In genomic region chr2:3558205-3559014, GRCh38 we compare ENCODE assay signal across 8 cellular contexts. TPM values are rescaled to one million over a fixed set of nuclear protein-coding genes. Genes with fewer than 3 reads are reported as not detected.
A peak's percentile ranks its signal among the peaks of the same experiment; 100 is the strongest.
DNase-seq lines count a peak whose midpoint lies in the region; ATAC-seq and TF ChIP-seq lines count a peak whose summit lies in the region.

A gene with protein sequence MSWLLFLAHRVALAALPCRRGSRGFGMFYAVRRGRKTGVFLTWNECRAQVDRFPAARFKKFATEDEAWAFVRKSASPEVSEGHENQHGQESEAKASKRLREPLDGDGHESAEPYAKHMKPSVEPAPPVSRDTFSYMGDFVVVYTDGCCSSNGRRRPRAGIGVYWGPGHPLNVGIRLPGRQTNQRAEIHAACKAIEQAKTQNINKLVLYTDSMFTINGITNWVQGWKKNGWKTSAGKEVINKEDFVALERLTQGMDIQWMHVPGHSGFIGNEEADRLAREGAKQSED (minus strand): TSS chr2:3558333. CDS start chr2:3558260, 73 bp downstream.

- H3K4me3 ChIP-seq in DND-41 (ENCODE audit: low read depth in 1 of 2, low read length in 2 of 2) (peak within 1 kb of the TSS; percentile 64 to 77), GM23248 (peak within 1 kb of the TSS; percentile 80), esophagus squamous epithelium (peak within 1 kb of the TSS; percentile 79 to 89 (median 83))

- no peaks in the 10 kb centered on the region for H3K9me3 Mint-ChIP-seq in activated T-helper 1 cell treated with anti-CD3 and anti-CD28 coated beads, Interleukin-12 subunit alpha, Interleukin-12 subunit beta, Interleukin-2, Interleukin-4 antibody, amounts not matched to agents 30 ng/mL and 10 ng/mL and 1 ng/mL, durations not matched to agents 14 hours and 24 hours and 36 hours

- H4K20me1 ChIP-seq in DND-41 (ENCODE audit: insufficient read depth, low read length) (peaks cover 10% of the 10 kb centered on the region; the same call in 1 of the 2 replicates), GM23248 (ENCODE audit: insufficient read depth) (no peaks in the 10 kb centered on the region)

- H3K4me3 Mint-ChIP-seq in activated T-helper 1 cell treated with anti-CD3 and anti-CD28 coated beads, Interleukin-12 subunit alpha, Interleukin-12 subunit beta, Interleukin-2, Interleukin-4 antibody, amounts not matched to agents 30 ng/mL and 10 ng/mL and 1 ng/mL, durations not matched to agents 14 hours and 24 hours and 36 hours, result peak within 1 kb of the TSS; percentile 93

- no peak for TF ChIP-seq CTCF in DND-41 (IDR thresholded peaks at IDR 0.05; ENCODE audit: borderline replicate concordance, extremely low read depth, low read length, poor library complexity, severe bottlenecking)
- TF ChIP-seq CTCF in esophagus squamous epithelium (IDR thresholded peaks at IDR 0.05), result peak in 1 of 6 experiments; percentile 23

- no peaks in the 10 kb centered on the region for H3K27me3 Mint-ChIP-seq in activated T-helper 1 cell treated with anti-CD3 and anti-CD28 coated beads, Interleukin-12 subunit alpha, Interleukin-12 subunit beta, Interleukin-2, Interleukin-4 antibody, amounts not matched to agents 30 ng/mL and 10 ng/mL and 1 ng/mL, durations not matched to agents 14 hours and 24 hours and 36 hours (ENCODE audit: insufficient read depth)

- H3K4me1 ChIP-seq in DND-41 (ENCODE audit: insufficient read depth, low read length), result peaks cover 31% of the 10 kb centered on the region
- peaks cover 8% of the 10 kb centered on the region for H3K4me1 ChIP-seq in GM23248 (ENCODE audit: insufficient read depth)
- peaks cover 0 to 26% (median 12%) of the 10 kb centered on the region in 3 donors for H3K4me1 ChIP-seq in esophagus squamous epithelium

- WGBS in GM23248 (ENCODE audit: low coverage in 1 of 2, low lambda C conversion rate in 2 of 2, missing lambda C conversion rate in 2 of 2), 2 experiments, result 1% methylated on average over 53 to 63 of the region's 67 CpGs
- WGBS in esophagus squamous epithelium, 2 donors, result 8 to 11% methylated on average over 8 to 14 of the region's 67 CpGs

- H3K9me3 ChIP-seq in DND-41 (ENCODE audit: insufficient read depth, low read length, severe bottlenecking) (no peaks in the 10 kb centered on the region), GM23248 (ENCODE audit: low read depth) (no peaks in the 10 kb centered on the region), esophagus squamous epithelium (no peaks in the 10 kb centered on the region)

- H3K36me3 ChIP-seq in DND-41 (ENCODE audit: insufficient read depth, low read length), result peaks cover 35% of the 10 kb centered on the region
- H3K36me3 ChIP-seq in GM23248 (ENCODE audit: low read depth), result peaks cover 26% of the 10 kb centered on the region
- peaks cover 0 to 33% (median 10%) of the 10 kb centered on the region in 3 donors for H3K36me3 ChIP-seq in esophagus squamous epithelium

- H3K27me3 ChIP-seq in DND-41 (ENCODE audit: insufficient read depth, low read length, poor library complexity), result no peaks in the 10 kb centered on the region
- H3K27me3 ChIP-seq in GM23248 (replicated peaks; ENCODE audit: insufficient read depth), result no peaks in the 10 kb centered on the region
- H3K27me3 ChIP-seq in esophagus squamous epithelium, result no peaks in the 10 kb centered on the region

- H3K27ac ChIP-seq in DND-41 (ENCODE audit: low read length) (peak within 1 kb of the TSS; percentile 90), GM23248 (peak within 1 kb of the TSS; percentile 93), esophagus squamous epithelium (peak within 1 kb of the TSS; percentile 92 to 98 (median 94))

- peak within 1 kb of the TSS; percentile 95 for H2AFZ ChIP-seq in DND-41 (ENCODE audit: low read depth, low read length)
- H2AFZ ChIP-seq in GM23248, result peak within 1 kb of the TSS; percentile 92

- H3K9ac ChIP-seq in DND-41 (ENCODE audit: low read depth, low read length) (peak within 1 kb of the TSS; percentile 98), GM23248 (peak within 1 kb of the TSS; percentile 99)

- peaks cover 33% of the 10 kb centered on the region for H3K36me3 Mint-ChIP-seq in activated T-helper 1 cell treated with anti-CD3 and anti-CD28 coated beads, Interleukin-12 subunit alpha, Interleukin-12 subunit beta, Interleukin-2, Interleukin-4 antibody, amounts not matched to agents 30 ng/mL and 10 ng/mL and 1 ng/mL, durations not matched to agents 14 hours and 24 hours and 36 hours (ENCODE audit: low read depth)

- peaks cover 20% of the 10 kb centered on the region for H3K4me1 Mint-ChIP-seq in activated T-helper 1 cell treated with anti-CD3 and anti-CD28 coated beads, Interleukin-12 subunit alpha, Interleukin-12 subunit beta, Interleukin-2, Interleukin-4 antibody, amounts not matched to agents 30 ng/mL and 10 ng/mL and 1 ng/mL, durations not matched to agents 14 hours and 24 hours and 36 hours (ENCODE audit: low read depth)

- peak in 3 of 4 donors; percentile 73 to 87 (median 79) for TF ChIP-seq POLR2A in esophagus squamous epithelium (IDR thresholded peaks at IDR 0.05)

- H3K9me2 ChIP-seq in GM23248 (ENCODE audit: insufficient read depth), result no peaks in the 10 kb centered on the region

- in situ Hi-C loops in GM23248 (cut with MboI), result no loop called here

- H3K79me2 ChIP-seq in DND-41 (ENCODE audit: insufficient read depth, low read length) (peaks cover 59% of the 10 kb centered on the region), GM23248 (ENCODE audit: insufficient read depth) (peaks cover 54% of the 10 kb centered on the region)

- peak; percentile 97 for DNase-seq in DND-41
- peak; percentile 99 for DNase-seq in GM23248
- DNase-seq in Kasumi-1 (lab: John Stamatoyannopoulos, UW), result peak; percentile 95 to 96
- peak; percentile 98 for DNase-seq in RPMI7951 (ENCODE audit: low read depth)
- DNase-seq in activated T-helper 1 cell treated with anti-CD3 and anti-CD28 coated beads, Interleukin-12 subunit alpha, Interleukin-12 subunit beta, Interleukin-2, Interleukin-4 antibody, amounts not matched to agents 30 ng/mL and 10 ng/mL and 1 ng/mL, durations not matched to agents 14 hours and 24 hours and 36 hours (ENCODE audit: low spot score), result peak; percentile 98
- DNase-seq in esophagus squamous epithelium (lab: John Stamatoyannopoulos, UW), result peak; percentile 88
- peak; percentile 98 for DNase-seq in myocyte (ENCODE audit: low read depth)
- DNase-seq in stimulated activated CD8-positive, alpha-beta memory T cell treated with anti-CD3 and anti-CD28 coated beads, Interleukin-7, amount 100 ng/mL, for 48 hours (ENCODE audit: extremely low read depth in 1 of 2, low read depth in 1 of 2), result peak; percentile 97 to 99

- H3K27ac Mint-ChIP-seq in activated T-helper 1 cell treated with anti-CD3 and anti-CD28 coated beads, Interleukin-12 subunit alpha, Interleukin-12 subunit beta, Interleukin-2, Interleukin-4 antibody, amounts not matched to agents 30 ng/mL and 10 ng/mL and 1 ng/mL, durations not matched to agents 14 hours and 24 hours and 36 hours, result peak within 1 kb of the TSS; percentile 97

- H3K4me2 ChIP-seq in DND-41 (ENCODE audit: insufficient read depth, low read length) (peak within 1 kb of the TSS; percentile 96), GM23248 (ENCODE audit: unreplicated experiment) (peak within 1 kb of the TSS; percentile 95)

- peak; percentile 95 for ATAC-seq in DND-41 (ENCODE audit: insufficient read depth, low read depth)

- no peaks in the 10 kb centered on the region for H3F3A ChIP-seq in GM23248 (ENCODE audit: insufficient read depth)

- intact Hi-C loops in activated T-helper 1 cell treated with anti-CD3 and anti-CD28 coated beads, Interleukin-12 subunit alpha, Interleukin-12 subunit beta, Interleukin-2, Interleukin-4 antibody, amounts not matched to agents 30 ng/mL and 10 ng/mL and 1 ng/mL, durations not matched to agents 14 hours and 24 hours and 36 hours (cut with micrococcal nuclease), result loop anchor here (1.0 to 10.0 kb wide), 6 partner anchors 17 to 1504 kb away; partner anchors contain the start of genes ADI1, EIPR1 and RPS7
- intact Hi-C loops in esophagus squamous epithelium (cut with DNase I), result no loop called here

RNA-seq across cellular contexts. Expression of the gene that starts here (rescaled TPM):
- 34.0 and 37.4 TPM in 2 replicates for total RNA-seq in GM23248 (2014; rRNA removed; shearing (Covaris generic))
- 52.4 and 55.2 TPM in 2 replicates for polyA plus RNA-seq in GM23248 (2016; fragmentation: Nextera tagmentation; extraction: Ambion mirVana)
- total RNA-seq in RPMI7951 (2014; rRNA removed; shearing (Covaris generic)), result 24.9 and 29.3 TPM in 2 replicates
- total RNA-seq in activated T-helper 1 cell treated with anti-CD3 and anti-CD28 coated beads, Interleukin-12 subunit alpha, Interleukin-12 subunit beta, Interleukin-2, Interleukin-4 antibody, amounts not matched to agents 30 ng/mL and 10 ng/mL and 1 ng/mL, durations not matched to agents 14 hours and 24 hours and 36 hours, result 30.5 and 31.6 TPM in 2 replicates
- total RNA-seq in esophagus squamous epithelium, result 10 to 100 TPM; 12.1 to 21.2 (median 19.0) TPM
- 30.6 and 32.9 TPM in 2 replicates for total RNA-seq in myocyte
- polyA plus RNA-seq in myocyte (2012), result 28.9 TPM

Comparison
In these comparisons a context has a peak if more than half of its experiments do, and no peak if none do; other contexts are left out.
1. Peak in every context shown above with its lines: DNase-seq, ATAC-seq, H3K4me3 ChIP-seq and H3K27ac ChIP-seq.